In genomic region chr4:53905935-53906377, GRCh38 we compare ENCODE assay signal across 8 cellular contexts.
A peak's percentile ranks its signal among the peaks of the same experiment; 100 is the strongest.
DNase-seq lines count a peak whose midpoint lies in the region; ATAC-seq and TF ChIP-seq lines count a peak whose summit lies in the region.

No MANE protein-coding gene starts in this region.

- no peak for TF ChIP-seq EP300 in tibial nerve (IDR thresholded peaks at IDR 0.05)

- peaks cover 0 to 10% (median 5%) of the 10 kb centered on the region in 4 donors for H3K4me1 Mint-ChIP-seq in CD4-positive, CD25-positive, alpha-beta regulatory T cell

- no peaks in the 10 kb centered on the region for H3K9me3 ChIP-seq in CD4-positive, CD25-positive, alpha-beta regulatory T cell (ENCODE audit: control insufficient read depth in 2 of 2, low read length in 2 of 2)
- H3K9me3 ChIP-seq in right lobe of liver = no peaks in the 10 kb centered on the region
- no peaks in the 10 kb centered on the region for H3K9me3 ChIP-seq in tibial nerve

- 6% methylated on average over 10 of the region's 11 CpGs for WGBS in right lobe of liver (ENCODE audit: insufficient coverage, low coverage, low lambda C conversion rate, missing lambda C conversion rate)
- WGBS in tibial nerve, 2 donors = 2 to 6% methylated on average over 11 of the region's 11 CpGs

- no peaks in the 10 kb centered on the region for H3K36me3 ChIP-seq in CD4-positive, CD25-positive, alpha-beta regulatory T cell (ENCODE audit: control insufficient read depth, insufficient read depth, low read length)
- H3K36me3 ChIP-seq in right lobe of liver (no peaks in the 10 kb centered on the region), tibial nerve (no peaks in the 10 kb centered on the region)

- no peaks in the 10 kb centered on the region for H3K9me3 Mint-ChIP-seq in CD4-positive, CD25-positive, alpha-beta regulatory T cell

- no peak overlapping the region for H3K27ac ChIP-seq in CD4-positive, CD25-positive, alpha-beta regulatory T cell (ENCODE audit: insufficient read depth, low read length, poor library complexity, severe bottlenecking)
- H3K27ac ChIP-seq in right lobe of liver (peak overlapping the region in 2 of 3 donors; percentile 41 to 50), tibial nerve (peak overlapping the region in 1 of 4 donors; percentile 63)

- no peak overlapping the region for H3K27ac Mint-ChIP-seq in CD4-positive, CD25-positive, alpha-beta regulatory T cell

- H3K27me3 Mint-ChIP-seq in CD4-positive, CD25-positive, alpha-beta regulatory T cell = peaks cover 31% of the 10 kb centered on the region

- H3K36me3 Mint-ChIP-seq in CD4-positive, CD25-positive, alpha-beta regulatory T cell = no peaks in the 10 kb centered on the region

- TF ChIP-seq CTCF in right lobe of liver (IDR thresholded peaks at IDR 0.05) = no peak
- TF ChIP-seq CTCF in tibial nerve (IDR thresholded peaks at IDR 0.05) = no peak
- no peak for TF ChIP-seq CTCF in omental fat pad (IDR thresholded peaks at IDR 0.05)

- no peak overlapping the region for H3K4me3 Mint-ChIP-seq in CD4-positive, CD25-positive, alpha-beta regulatory T cell

- H3K4me1 ChIP-seq in CD4-positive, CD25-positive, alpha-beta regulatory T cell (ENCODE audit: control insufficient read depth, insufficient read depth, low read length, poor library complexity, severe bottlenecking) = no peaks in the 10 kb centered on the region
- peaks cover 0 to 6% (median 0%) of the 10 kb centered on the region in 4 donors for H3K4me1 ChIP-seq in right lobe of liver
- peaks cover 0 to 42% (median 3%) of the 10 kb centered on the region in 4 donors for H3K4me1 ChIP-seq in tibial nerve

- peaks cover 12% of the 10 kb centered on the region for H3K27me3 ChIP-seq in CD4-positive, CD25-positive, alpha-beta regulatory T cell (ENCODE audit: control insufficient read depth, insufficient read depth, low read length)
- H3K27me3 ChIP-seq in right lobe of liver (no peaks in the 10 kb centered on the region), tibial nerve (peaks cover 0 to 15% of the 10 kb centered on the region in 2 donors)

- DNase-seq in CD4-positive, CD25-positive, alpha-beta regulatory T cell = peak in 1 of 3 donors; percentile 42
- DNase-seq in NCI-H748 treated with DMSO at 0.1 percent for 48 hours (lab: John Stamatoyannopoulos, UW) (peak; percentile 20), cerebellar cortex (ENCODE audit: low spot score) (peak; percentile 30), right lobe of liver (peak in 2 of 3 donors; percentile 49 to 74), tibial nerve (ENCODE audit: low spot score in 2 of 2) (peak in 1 of 2 donors; percentile 15), omental fat pad (ENCODE audit: low spot score) (no peak)

- peak overlapping the region; percentile 11 for H3K4me3 ChIP-seq in CD4-positive, CD25-positive, alpha-beta regulatory T cell (ENCODE audit: low read depth, low read length)
- H3K4me3 ChIP-seq in right lobe of liver (peak overlapping the region; percentile 34 to 49 (median 45)), tibial nerve (peak overlapping the region; percentile 19 to 53 (median 32))

- no peak for ATAC-seq in CD4-positive, CD25-positive, alpha-beta regulatory T cell (ENCODE audit: low read depth in 2 of 2)
- ATAC-seq in GM21529 (IDR thresholded peaks at IDR 0.05; ENCODE audit: unreplicated experiment) (peak; percentile 56), right lobe of liver (peak; percentile 72 to 79 (median 75)), omental fat pad (ENCODE audit: low FRiP score) (no peak), GM21360 (IDR thresholded peaks at IDR 0.05; ENCODE audit: unreplicated experiment) (no peak)

- TF ChIP-seq POLR2A in right lobe of liver (IDR thresholded peaks at IDR 0.05) = no peak
- TF ChIP-seq POLR2A in tibial nerve (IDR thresholded peaks at IDR 0.05) = no peak

- intact Hi-C loops in right lobe of liver (cut with DNase I) = loop anchor here in 1 of 2 donors (10.0 kb wide), 1 partner anchor 319 kb away; the partner anchor contains the start of gene PDGFRA

Comparison
In these comparisons a context has a peak if more than half of its experiments do, and no peak if none do; other contexts are left out.
1. ATAC-seq: peak in GM21529 (single experiment) and right lobe of liver (4 of 4); none in CD4-positive, CD25-positive, alpha-beta regulatory T cell (0 of 2), omental fat pad (single experiment) and GM21360 (single experiment).
2. Peak in every context shown above with its lines, with median percentiles within 50 percentile points of each other: H3K4me3 ChIP-seq.